Comparison of ENCODE assay signal across 20 cellular contexts in the genomic region with DNA sequence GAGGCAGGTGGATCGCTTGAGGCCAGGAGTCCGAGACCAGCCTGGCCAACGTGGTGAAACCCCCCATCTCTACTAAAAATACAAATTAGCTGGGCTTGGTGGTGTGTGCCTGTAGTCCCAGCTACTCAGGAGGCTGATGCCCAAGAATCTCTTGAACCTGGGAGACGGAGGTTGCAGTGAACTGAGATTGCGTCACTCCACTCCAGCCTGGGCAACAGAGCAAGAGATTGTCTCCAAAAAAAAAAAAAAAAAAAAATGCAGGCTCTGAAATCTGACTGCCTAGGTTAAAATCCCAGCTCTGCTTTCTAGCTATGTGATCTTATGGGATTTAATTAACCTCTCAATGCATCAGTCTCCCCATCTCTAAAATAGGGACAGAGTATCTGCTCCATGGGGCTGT.
"Had no signal": no experiment of that assay in that cellular context is flagged by ENCODE, and none has a peak within 500 bp of the region (broad histone marks: within the 10 kb centered on the region; RNA-seq: fewer than 3 reads in every experiment).

No MANE protein-coding gene starts in this region.

- H3K4me3 ChIP-seq: coronary artery, gastrocnemius medialis, left ventricle myocardium inferior, mucosa of descending colon, prostate gland, right atrium auricular region, tibial nerve had no signal

- H3K4me3 Mint-ChIP-seq: memory B cell had no signal

- H3K27ac Mint-ChIP-seq: brain, memory B cell had no signal

- H3K27me3 Mint-ChIP-seq: memory B cell; naive B cell; stimulated activated naive CD8-positive, alpha-beta T cell treated with anti-CD3 and anti-CD28 coated beads, Interleukin-15, Interleukin-2, amounts not matched to agents 100 ng/mL and 50 ng/mL, for 24 hours had no signal

- H3K4me1 ChIP-seq: prostate gland had no signal

- H3K27me3 ChIP-seq: gastrocnemius medialis, right atrium auricular region, tibial nerve had no signal

- ATAC-seq: gastrocnemius medialis, mucosa of descending colon had no signal

- H3K27ac ChIP-seq: coronary artery, left ventricle myocardium inferior, right atrium auricular region, tibial nerve had no signal

- H3K9me3 ChIP-seq: gastrocnemius medialis, mucosa of descending colon, prostate gland, right atrium auricular region had no signal

- FAIRE-seq: urothelium cell line had no signal

- H3K9me3 Mint-ChIP-seq: memory B cell; naive B cell; stimulated activated naive CD8-positive, alpha-beta T cell treated with anti-CD3 and anti-CD28 coated beads, Interleukin-15, Interleukin-2, amounts not matched to agents 100 ng/mL and 50 ng/mL, for 24 hours had no signal

- H3K36me3 ChIP-seq: gastrocnemius medialis, left ventricle myocardium inferior, prostate gland, right atrium auricular region, tibial nerve had no signal

- DNase-seq: activated CD4-positive, alpha-beta T cell treated with anti-CD3 and anti-CD28 coated beads, Interleukin-2, amount 50 U/mL, for 4 hours; activated gamma-delta T cell treated with Interleukin-2 at 50 U/mL for 16 hours; activated T-cell treated with anti-CD3 and anti-CD28 coated beads, Interleukin-2, amount 50 U/mL, for 48 hours; anterior cingulate cortex; central memory CD4-positive, alpha-beta T cell; gastrocnemius medialis; head of caudate nucleus; left ventricle myocardium inferior; mucosa of descending colon; naive B cell; SW 1271; T1000 had no signal
